1 cellular context compared by ENCODE assay signal in the genomic region with DNA sequence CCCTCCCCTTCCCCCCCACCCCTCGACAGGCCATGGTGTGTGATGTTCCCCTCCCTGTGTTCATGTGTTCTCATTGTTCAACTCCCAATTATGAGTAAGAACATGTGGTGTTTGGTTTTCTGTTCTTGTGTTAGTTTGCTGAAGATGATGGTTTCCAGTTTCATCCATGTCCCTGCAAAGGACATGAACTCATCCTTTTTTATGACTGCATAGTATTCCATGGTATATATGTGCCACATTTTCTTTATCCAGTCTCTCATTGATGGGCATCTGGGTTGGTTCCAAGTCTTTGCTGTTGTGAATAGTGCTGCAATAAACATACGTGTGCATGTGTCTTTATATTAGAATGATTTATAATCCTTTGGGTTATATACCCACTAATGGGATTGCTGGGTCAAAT. TPM values are rescaled to one million over a fixed set of nuclear protein-coding genes. Genes with fewer than 3 reads are reported as not detected.
"Had no signal": no experiment of that assay in that cellular context is flagged by ENCODE, and none has a peak within 500 bp of the region (broad histone marks: within the 10 kb centered on the region; RNA-seq: fewer than 3 reads in every experiment).

No MANE protein-coding gene starts in this region.

RNA-seq across cellular contexts. Expression of a gene that starts 38.4 kb away (rescaled TPM):
- total RNA-seq: PC-3 had no signal
